In the genomic region with DNA sequence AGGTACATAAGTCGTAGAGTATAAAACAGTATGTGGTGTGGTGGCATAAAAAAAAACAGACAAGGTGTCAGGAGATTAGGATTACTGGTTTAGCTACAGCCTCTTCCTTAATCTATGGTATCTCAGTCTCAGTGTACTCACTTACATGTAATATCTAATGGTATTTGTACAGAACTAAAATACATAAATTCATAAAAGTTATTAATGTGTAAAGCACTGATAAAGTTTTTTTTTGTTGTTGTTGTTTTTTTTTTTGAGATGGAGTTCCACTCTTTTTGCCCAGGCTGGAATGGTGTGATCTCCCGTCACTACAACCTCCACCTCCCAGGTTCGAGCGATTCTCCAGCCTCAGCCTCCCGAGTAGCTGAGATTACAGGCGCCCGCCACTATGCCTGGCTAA, we compare ENCODE assay signal across 1 cellular context.
TF ChIP-seq lines count a peak whose summit lies in the region.

No MANE protein-coding gene starts in this region.

TF ChIP-seq in HepG2, 621 proteins besides CTCF, POLR2A, EP300 and RAD21:
- no peak for TF ChIP-seq SMYD3 (CRISPR knock-in tag; IDR thresholded peaks at IDR 0.05)
- TF ChIP-seq, protein P1, sequence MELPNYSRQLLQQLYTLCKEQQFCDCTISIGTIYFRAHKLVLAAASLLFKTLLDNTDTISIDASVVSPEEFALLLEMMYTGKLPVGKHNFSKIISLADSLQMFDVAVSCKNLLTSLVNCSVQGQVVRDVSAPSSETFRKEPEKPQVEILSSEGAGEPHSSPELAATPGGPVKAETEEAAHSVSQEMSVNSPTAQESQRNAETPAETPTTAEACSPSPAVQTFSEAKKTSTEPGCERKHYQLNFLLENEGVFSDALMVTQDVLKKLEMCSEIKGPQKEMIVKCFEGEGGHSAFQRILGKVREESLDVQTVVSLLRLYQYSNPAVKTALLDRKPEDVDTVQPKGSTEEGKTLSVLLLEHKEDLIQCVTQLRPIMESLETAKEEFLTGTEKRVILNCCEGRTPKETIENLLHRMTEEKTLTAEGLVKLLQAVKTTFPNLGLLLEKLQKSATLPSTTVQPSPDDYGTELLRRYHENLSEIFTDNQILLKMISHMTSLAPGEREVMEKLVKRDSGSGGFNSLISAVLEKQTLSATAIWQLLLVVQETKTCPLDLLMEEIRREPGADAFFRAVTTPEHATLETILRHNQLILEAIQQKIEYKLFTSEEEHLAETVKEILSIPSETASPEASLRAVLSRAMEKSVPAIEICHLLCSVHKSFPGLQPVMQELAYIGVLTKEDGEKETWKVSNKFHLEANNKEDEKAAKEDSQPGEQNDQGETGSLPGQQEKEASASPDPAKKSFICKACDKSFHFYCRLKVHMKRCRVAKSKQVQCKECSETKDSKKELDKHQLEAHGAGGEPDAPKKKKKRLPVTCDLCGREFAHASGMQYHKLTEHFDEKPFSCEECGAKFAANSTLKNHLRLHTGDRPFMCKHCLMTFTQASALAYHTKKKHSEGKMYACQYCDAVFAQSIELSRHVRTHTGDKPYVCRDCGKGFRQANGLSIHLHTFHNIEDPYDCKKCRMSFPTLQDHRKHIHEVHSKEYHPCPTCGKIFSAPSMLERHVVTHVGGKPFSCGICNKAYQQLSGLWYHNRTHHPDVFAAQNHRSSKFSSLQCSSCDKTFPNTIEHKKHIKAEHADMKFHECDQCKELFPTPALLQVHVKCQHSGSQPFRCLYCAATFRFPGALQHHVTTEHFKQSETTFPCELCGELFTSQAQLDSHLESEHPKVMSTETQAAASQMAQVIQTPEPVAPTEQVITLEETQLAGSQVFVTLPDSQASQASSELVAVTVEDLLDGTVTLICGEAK (IDR thresholded peaks at IDR 0.05) = peak; percentile 30; the same call in 1 of the 2 replicates
- TF ChIP-seq, protein P1 (CRISPR knock-in tag; IDR thresholded peaks at IDR 0.05) = no peak
- TF ChIP-seq, protein P2, sequence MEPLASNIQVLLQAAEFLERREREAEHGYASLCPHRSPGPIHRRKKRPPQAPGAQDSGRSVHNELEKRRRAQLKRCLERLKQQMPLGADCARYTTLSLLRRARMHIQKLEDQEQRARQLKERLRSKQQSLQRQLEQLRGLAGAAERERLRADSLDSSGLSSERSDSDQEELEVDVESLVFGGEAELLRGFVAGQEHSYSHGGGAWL (CRISPR knock-in tag; IDR thresholded peaks at IDR 0.05) = no peak
TF ChIP-seq in HepG2: peak in this region for 1.
